ENCODE assay signal across 22 cellular contexts in the genomic region with DNA sequence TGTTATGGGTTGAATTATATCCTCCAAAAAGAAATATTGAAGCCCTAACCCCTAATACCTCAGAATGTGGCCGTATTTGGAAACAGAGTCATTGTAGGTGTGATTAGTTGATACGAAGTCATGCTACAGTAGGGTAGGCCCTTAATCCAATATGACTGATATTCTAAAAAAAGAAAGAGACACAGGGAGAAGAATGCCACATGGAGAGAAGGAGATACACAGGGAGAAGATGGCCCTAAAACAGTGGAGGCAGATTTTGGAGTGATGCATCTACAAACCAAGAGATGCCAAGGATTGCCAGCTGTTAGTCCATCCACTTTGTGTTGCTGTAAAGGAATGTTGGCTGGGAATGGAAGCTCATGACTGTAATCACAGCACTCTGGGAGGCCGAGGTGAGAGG. TPM values are rescaled to one million over a fixed set of nuclear protein-coding genes. Genes with fewer than 3 reads are reported as not detected.
A peak's percentile ranks its signal among the peaks of the same experiment; 100 is the strongest.
DNase-seq lines count a peak whose midpoint lies in the region; ATAC-seq, FAIRE-seq and TF ChIP-seq lines count a peak whose summit lies in the region.
"Had no signal": no experiment of that assay in that cellular context is flagged by ENCODE, and none has a peak within 500 bp of the region (broad histone marks: within the 10 kb centered on the region; RNA-seq: fewer than 3 reads in every experiment).

No MANE protein-coding gene starts in this region.

- H3K9me3 Mint-ChIP-seq in activated naive CD8-positive, alpha-beta T cell treated with anti-CD3 and anti-CD28 coated beads, Interleukin-2, amount 50 U/mL, for 24 hours, result peaks cover 16% of the 10 kb centered on the region
- peaks cover 10% of the 10 kb centered on the region for H3K9me3 Mint-ChIP-seq in stimulated activated effector memory CD8-positive, alpha-beta T cell treated with anti-CD3 and anti-CD28 coated beads, Interleukin-12 subunit alpha, Interleukin-12 subunit beta, amount 100 ng/mL, for 72 hours
- H3K9me3 Mint-ChIP-seq: neural crest cell had no signal

- peaks cover 9% of the 10 kb centered on the region for H3K36me3 Mint-ChIP-seq in activated naive CD8-positive, alpha-beta T cell treated with anti-CD3 and anti-CD28 coated beads, Interleukin-2, amount 50 U/mL, for 24 hours (ENCODE audit: low read depth)
- H3K36me3 Mint-ChIP-seq in stimulated activated effector memory CD8-positive, alpha-beta T cell treated with anti-CD3 and anti-CD28 coated beads, Interleukin-12 subunit alpha, Interleukin-12 subunit beta, amount 100 ng/mL, for 72 hours, result peaks cover 21% of the 10 kb centered on the region

- TF ChIP-seq POLR2A in GM12891 (IDR thresholded peaks at IDR 0.05; ENCODE audit: low read depth, low read length) (no peak), HCT116 (IDR thresholded peaks at IDR 0.05; ENCODE audit: borderline replicate concordance, extremely low read depth, insufficient read depth, insufficient read length) (no peak)

- intact Hi-C loops in HCT116 (cut with micrococcal nuclease), result no loop called here

- no peak overlapping the region for H3K9ac ChIP-seq in HCT116 (ENCODE audit: low read length)

- TF ChIP-seq RAD21 in HCT116 (IDR thresholded peaks at IDR 0.05; ENCODE audit: low read depth), result no peak

- H3K9me2 ChIP-seq in HCT116 (ENCODE audit: insufficient read depth), result no peaks in the 10 kb centered on the region

- no TSS peak for BruUV-seq in HCT116 (replicated peaks; lab: Mats Ljungman, UMichigan)

- no peaks in the 10 kb centered on the region for H3K36me3 ChIP-seq in HCT116 (ENCODE audit: control insufficient read depth in 1 of 2, insufficient read depth in 2 of 2, low read length in 2 of 2)
- H3K36me3 ChIP-seq: MG63, sigmoid colon had no signal

- TF ChIP-seq CTCF in HCT116 (IDR thresholded peaks at IDR 0.05 in 2 of 3, conservative IDR thresholded peaks at IDR 0.05 in 1 of 3; ENCODE audit: borderline replicate concordance in 1 of 3, insufficient read depth in 1 of 3, low read depth in 2 of 3, low read length in 2 of 3), result no peak

- H3K27me3 Mint-ChIP-seq in activated naive CD8-positive, alpha-beta T cell treated with anti-CD3 and anti-CD28 coated beads, Interleukin-2, amount 50 U/mL, for 24 hours, result peaks cover 2% of the 10 kb centered on the region
- H3K27me3 Mint-ChIP-seq: activated B cell treated with CpG ODN at 0.5 μM for 24 hours, IgD-negative memory B cell had no signal

- no peaks in the 10 kb centered on the region for H3K27me3 ChIP-seq in HCT116 (ENCODE audit: insufficient read depth, low read length)
- H3K27me3 ChIP-seq: MG63, sigmoid colon had no signal

- H3K4me3 ChIP-seq in HCT116 (replicated peaks in 1 of 2; ENCODE audit: low read depth in 1 of 2, low read length in 2 of 2), result no peak overlapping the region
- H3K4me3 ChIP-seq: GM12878, MG63, sigmoid colon had no signal

- peak overlapping the region; percentile 30 for H2AFZ ChIP-seq in HCT116 (ENCODE audit: low read depth, low read length, poor library complexity, severe bottlenecking)

- no peaks in the 10 kb centered on the region for H3K79me2 ChIP-seq in HCT116 (ENCODE audit: insufficient read depth, low read length)

- CTCF ChIA-PET in HCT116 (lab: Charles Lee), result interaction anchor here (1.4 kb wide), 1 partner anchor 23 kb away, joined by 3 read pairs; no protein-coding TSS in a partner anchor

- H3K4me2 ChIP-seq in HCT116 (ENCODE audit: low read length), result no peak overlapping the region

- no peaks in the 10 kb centered on the region for H4K20me1 ChIP-seq in HCT116 (ENCODE audit: insufficient read depth)

- H3K9me3 ChIP-seq in HCT116 (ENCODE audit: control insufficient read depth in 1 of 2, insufficient read depth in 1 of 2, low read depth in 1 of 2, low read length in 2 of 2), result no peaks in the 10 kb centered on the region
- H3K9me3 ChIP-seq: MG63, sigmoid colon had no signal

- RAD21 ChIA-PET in HCT116 (lab: Charles Lee; ENCODE audit: low non-redundant PET in 1 of 2, low total read pairs in 2 of 2, uncharacterized antibody in 2 of 2, unreplicated experiment in 2 of 2), result no interaction called here

- peaks cover 17% of the 10 kb centered on the region for H3K4me1 Mint-ChIP-seq in activated naive CD8-positive, alpha-beta T cell treated with anti-CD3 and anti-CD28 coated beads, Interleukin-2, amount 50 U/mL, for 24 hours
- H3K4me1 Mint-ChIP-seq in stimulated activated effector memory CD8-positive, alpha-beta T cell treated with anti-CD3 and anti-CD28 coated beads, Interleukin-12 subunit alpha, Interleukin-12 subunit beta, amount 100 ng/mL, for 72 hours, result peaks cover 13% of the 10 kb centered on the region

- DNase-seq in GM12891 (ENCODE audit: insufficient read length, low spot score) (no peak), HCT116 (ENCODE audit: low read depth, low spot score) (no peak), kidney glomerular epithelial cell (lab: John Stamatoyannopoulos, UW) (no peak), C1 segment of cervical spinal cord (lab: John Stamatoyannopoulos, UW) (no peak)
- no peak for DNase-seq in activated naive CD8-positive, alpha-beta T cell treated with anti-CD3 and anti-CD28 coated beads, Interleukin-2, amount 50 U/mL, for 24 hours
- no peak for DNase-seq in stimulated activated effector memory CD8-positive, alpha-beta T cell treated with anti-CD3 and anti-CD28 coated beads, Interleukin-12 subunit alpha, Interleukin-12 subunit beta, amount 100 ng/mL, for 72 hours (ENCODE audit: low spot score in 2 of 2)
- DNase-seq: activated B cell treated with CpG ODN at 0.5 μM for 24 hours, erythroblast, hypothalamus, left ventricle myocardium superior, MG63, midbrain, NCI-H1436 treated with DMSO at 0.1 percent for 48 hours, NCI-H524 treated with DMSO at 0.1 percent for 48 hours, posterior cingulate gyrus, sigmoid colon had no signal

- POLR2A ChIA-PET in HCT116 (lab: Charles Lee), result interaction anchor here (1.2 to 2.4 kb wide), 3 partner anchors 17 to 21 kb away, joined by 3 to 14 read pairs (median 6); a partner anchor contains a TSS

- ATAC-seq in HCT116 (no peak), GM21515 (IDR thresholded peaks at IDR 0.05; ENCODE audit: unreplicated experiment) (no peak)
- peak; percentile 37 for ATAC-seq in activated naive CD8-positive, alpha-beta T cell treated with anti-CD3 and anti-CD28 coated beads, Interleukin-2, amount 50 U/mL, for 24 hours
- peak; percentile 37 for ATAC-seq in stimulated activated effector memory CD8-positive, alpha-beta T cell treated with anti-CD3 and anti-CD28 coated beads, Interleukin-12 subunit alpha, Interleukin-12 subunit beta, amount 100 ng/mL, for 72 hours
- ATAC-seq: left ventricle myocardium superior had no signal

- no peak overlapping the region for H3K4me3 Mint-ChIP-seq in activated naive CD8-positive, alpha-beta T cell treated with anti-CD3 and anti-CD28 coated beads, Interleukin-2, amount 50 U/mL, for 24 hours
- peak overlapping the region; percentile 2 for H3K4me3 Mint-ChIP-seq in stimulated activated effector memory CD8-positive, alpha-beta T cell treated with anti-CD3 and anti-CD28 coated beads, Interleukin-12 subunit alpha, Interleukin-12 subunit beta, amount 100 ng/mL, for 72 hours
- H3K4me3 Mint-ChIP-seq: neural crest cell had no signal

- no peak overlapping the region for H3K27ac ChIP-seq in HCT116 (ENCODE audit: low read depth, low read length)
- H3K27ac ChIP-seq: sigmoid colon had no signal

- H3K4me1 ChIP-seq in HCT116 (ENCODE audit: control insufficient read depth in 1 of 2, insufficient read depth in 2 of 2, low read length in 2 of 2), result peaks cover 7 to 13% of the 10 kb centered on the region in 2 experiments; a peak in 2 of 4 replicates

- FAIRE-seq in GM12891 (lab: Jason Lieb, UNC), result peak; percentile 41
- FAIRE-seq: frontal cortex, H1 had no signal

- H3K27ac Mint-ChIP-seq in activated naive CD8-positive, alpha-beta T cell treated with anti-CD3 and anti-CD28 coated beads, Interleukin-2, amount 50 U/mL, for 24 hours, result peak overlapping the region; percentile 84
- peak overlapping the region; percentile 84 for H3K27ac Mint-ChIP-seq in stimulated activated effector memory CD8-positive, alpha-beta T cell treated with anti-CD3 and anti-CD28 coated beads, Interleukin-12 subunit alpha, Interleukin-12 subunit beta, amount 100 ng/mL, for 72 hours

TF ChIP-seq in GM12891, 5 proteins besides CTCF, POLR2A, EP300 and RAD21:
- no peak for TF ChIP-seq PAX5 (IDR thresholded peaks at IDR 0.05; ENCODE audit: insufficient read depth, low read length, severe bottlenecking)
- TF ChIP-seq SPI1 (IDR thresholded peaks at IDR 0.05; ENCODE audit: low read depth, low read length), result no peak
- TF ChIP-seq POLR2AphosphoS5 (IDR thresholded peaks at IDR 0.05; ENCODE audit: low read depth, low read length), result no peak
- TF ChIP-seq POU2F2 (IDR thresholded peaks at IDR 0.05; ENCODE audit: low read depth, low read length), result no peak
- TF ChIP-seq TAF1 (IDR thresholded peaks at IDR 0.05; ENCODE audit: low read depth, low read length), result no peak

TF ChIP-seq in HCT116, 20 proteins besides CTCF, POLR2A, EP300 and RAD21:
- no peak for TF ChIP-seq SIN3A (IDR thresholded peaks at IDR 0.05; ENCODE audit: low read depth)
- no peak for TF ChIP-seq YY1 (IDR thresholded peaks at IDR 0.05; ENCODE audit: extremely low read depth, insufficient replicate concordance, low read depth, low read length)
- TF ChIP-seq, protein P1, sequence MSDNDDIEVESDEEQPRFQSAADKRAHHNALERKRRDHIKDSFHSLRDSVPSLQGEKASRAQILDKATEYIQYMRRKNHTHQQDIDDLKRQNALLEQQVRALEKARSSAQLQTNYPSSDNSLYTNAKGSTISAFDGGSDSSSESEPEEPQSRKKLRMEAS (IDR thresholded peaks at IDR 0.05), result no peak

RNA-seq across cellular contexts. Expression of a gene that starts 21.3 kb away (rescaled TPM):
- polyA plus RNA-seq in GM12891 (2012; ENCODE audit: low read depth, missing spikeins), result 5.3 TPM
- 41.5 TPM for total RNA-seq in HCT116 (2021; ENCODE audit: unreplicated experiment)
- polyA plus RNA-seq in HCT116 (2012), result 28.2 and 43.1 TPM in 2 replicates

Comparison
In these comparisons a context has a peak if more than half of its experiments do, and no peak if none do; other contexts are left out.
1. ATAC-seq: peak in activated naive CD8-positive, alpha-beta T cell treated with anti-CD3 and anti-CD28 coated beads, Interleukin-2, amount 50 U/mL, for 24 hours (single experiment) and stimulated activated effector memory CD8-positive, alpha-beta T cell treated with anti-CD3 and anti-CD28 coated beads, Interleukin-12 subunit alpha, Interleukin-12 subunit beta, amount 100 ng/mL, for 72 hours (single experiment); none in HCT116 (single experiment) and GM21515 (single experiment).